18 cellular contexts compared by ENCODE assay signal in the genomic region with DNA sequence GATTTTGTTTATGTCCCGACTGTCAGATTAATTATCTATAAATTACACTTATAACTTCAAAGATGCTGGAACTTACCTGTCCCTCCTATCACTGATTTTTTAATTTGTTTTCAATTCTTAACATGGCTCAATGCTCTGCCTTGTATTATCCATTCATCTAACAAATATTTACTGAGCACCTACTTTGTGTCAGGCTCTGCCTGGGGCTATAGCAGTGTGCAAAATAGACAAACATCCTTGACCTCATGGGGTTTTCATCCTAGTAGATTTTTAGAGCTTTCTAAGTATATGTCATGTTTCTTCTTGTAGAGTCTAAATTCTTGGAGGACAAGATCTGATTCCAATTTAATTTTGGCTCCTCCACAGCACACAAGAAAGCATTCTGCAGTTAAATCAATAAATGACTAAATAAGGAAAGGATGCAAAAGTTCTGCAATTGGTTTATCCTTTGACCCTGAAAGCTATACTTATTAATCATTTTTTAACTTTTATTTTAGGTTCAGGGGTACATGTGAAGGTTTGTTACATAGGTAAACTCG. TPM values are rescaled to one million over a fixed set of nuclear protein-coding genes. Genes with fewer than 3 reads are reported as not detected.
DNase-seq lines count a peak whose midpoint lies in the region; ATAC-seq and TF ChIP-seq lines count a peak whose summit lies in the region.
"Had no signal": no experiment of that assay in that cellular context is flagged by ENCODE, and none has a peak within 500 bp of the region (broad histone marks: within the 10 kb centered on the region; RNA-seq: fewer than 3 reads in every experiment).

No MANE protein-coding gene starts in this region.

- POLR2A ChIA-PET in PC-9 (lab: Charles Lee; ENCODE audit: unreplicated experiment), result no interaction called here

- no peak overlapping the region for H3K27ac ChIP-seq in PC-9
- H3K27ac ChIP-seq: C4-2B, KMS-11 had no signal

- peaks cover 5% of the 10 kb centered on the region for H3K4me1 Mint-ChIP-seq in osteocyte (ENCODE audit: unreplicated experiment)

- H3K4me3 Mint-ChIP-seq in osteocyte (ENCODE audit: unreplicated experiment), result no peak overlapping the region

- no peaks in the 10 kb centered on the region; the same call in 1 of the 2 replicates for H3F3A ChIP-seq in PC-9 (ENCODE audit: insufficient read depth, low read depth)

- DNase-seq in ELR (ENCODE audit: low read depth) (peak; percentile 23), PC-9 (no peak), fibroblast of mammary gland (ENCODE audit: low read depth) (peak; percentile 65), DMS53 (lab: John Stamatoyannopoulos, UW) (no peak), osteocyte (ENCODE audit: extremely low spot score, unreplicated experiment) (no peak), kidney glomerular epithelial cell (lab: John Stamatoyannopoulos, UW) (no peak)
- DNase-seq: AML-193, GOT3, HCEC 1CT, NCI-H1105 treated with DMSO at 0.1 percent for 48 hours, NCI-H2081, NCI-H2171 treated with DMSO at 0.1 percent for 48 hours, NCI-H446, NCI-H526, Right ventricle myocardium superior had no signal

- H3K4me2 ChIP-seq in PC-9, result no peak overlapping the region
- H3K4me2 ChIP-seq: KMS-11 had no signal

- H3K27me3 Mint-ChIP-seq in osteocyte (ENCODE audit: unreplicated experiment), result peaks cover 10% of the 10 kb centered on the region

- no peak overlapping the region for H3K27ac Mint-ChIP-seq in osteocyte (ENCODE audit: unreplicated experiment)

- no peaks in the 10 kb centered on the region for H3K79me2 ChIP-seq in PC-9 (ENCODE audit: low read depth)

- H3K4me3 ChIP-seq in PC-9, result no peak overlapping the region
- H3K4me3 ChIP-seq in fibroblast of mammary gland (ENCODE audit: control insufficient read depth, low read depth, low read length), result no peak overlapping the region

- H3K9me3 ChIP-seq in PC-9 (ENCODE audit: insufficient read depth, low read depth), result no peaks in the 10 kb centered on the region

- CTCF ChIA-PET in PC-9 (lab: Charles Lee), result no interaction called here

- H3K36me3 ChIP-seq in PC-9 (ENCODE audit: low read depth), result no peaks in the 10 kb centered on the region

- intact Hi-C loops in PC-9 (cut with micrococcal nuclease; ENCODE audit: unreplicated experiment), result no loop called here

- no peak for ATAC-seq in HG03039 (IDR thresholded peaks at IDR 0.05; ENCODE audit: unreplicated experiment)

- H2AFZ ChIP-seq in PC-9, result 0 out of 2 replicates have a peak overlapping the region, but pooled peaks have one; percentile 5

- no peaks in the 10 kb centered on the region for H3K9me2 ChIP-seq in PC-9 (ENCODE audit: insufficient read depth)

- no peak for TF ChIP-seq CTCF in PC-9 (conservative IDR thresholded peaks at IDR 0.05)
- no peak for TF ChIP-seq CTCF in fibroblast of mammary gland (conservative IDR thresholded peaks at IDR 0.05; ENCODE audit: control insufficient read depth, insufficient read depth, low read depth, low read length)
- TF ChIP-seq CTCF in osteocyte (IDR thresholded peaks at IDR 0.05), result no peak

- no peaks in the 10 kb centered on the region for H3K9me3 Mint-ChIP-seq in osteocyte (ENCODE audit: unreplicated experiment)

- H3K36me3 Mint-ChIP-seq in osteocyte (ENCODE audit: unreplicated experiment), result no peaks in the 10 kb centered on the region

- no TSS peak for BruUV-seq in PC-9 (replicated peaks; lab: Mats Ljungman, UMichigan)

- no peaks in the 10 kb centered on the region for H3K27me3 ChIP-seq in PC-9 (ENCODE audit: insufficient read depth, low read depth)

- H4K20me1 ChIP-seq in PC-9 (ENCODE audit: insufficient read depth), result no peaks in the 10 kb centered on the region

- H3K4me1 ChIP-seq in PC-9 (replicated peaks; ENCODE audit: insufficient read depth), result no peaks in the 10 kb centered on the region

RNA-seq across cellular contexts. Expression of gene SMYD2, which starts 10.8 kb away (rescaled TPM):
- 36.4 and 41.2 TPM in 2 replicates for total RNA-seq in PC-9 (2021)
- total RNA-seq in osteocyte, result 44.7 and 46.8 TPM in 2 replicates

Comparison
In these comparisons a context has a peak if more than half of its experiments do, and no peak if none do; other contexts are left out.
1. DNase-seq: peak in ELR (single experiment) and fibroblast of mammary gland (single experiment); none in PC-9 (0 of 2), DMS53 (single experiment), osteocyte (single experiment) and kidney glomerular epithelial cell (single experiment).